ENCODE assay signal across 1 cellular context in genomic region chr19:58326914-58327726, GRCh38.
TF ChIP-seq lines count a peak whose summit lies in the region.

Gene ZSCAN22 (plus strand): TSS chr19:58326994. CDS start chr19:58334803, 7,809 bp downstream.

TF ChIP-seq in HepG2, 621 proteins besides CTCF, POLR2A, EP300 and RAD21 (continued from another document and continues in another):
- TF ChIP-seq UBTF (CRISPR knock-in tag; IDR thresholded peaks at IDR 0.05): peak; percentile 99
- peak; percentile 16; the same call in 1 of the 2 replicates for TF ChIP-seq KLF6 (CRISPR knock-in tag; IDR thresholded peaks at IDR 0.05)
- TF ChIP-seq HDAC2 (CRISPR knock-in tag; IDR thresholded peaks at IDR 0.05): peak; percentile 80
- peak; percentile 93 for TF ChIP-seq RFXAP (CRISPR knock-in tag; IDR thresholded peaks at IDR 0.05; ENCODE audit: borderline replicate concordance)
- TF ChIP-seq ZNF329 (CRISPR knock-in tag; IDR thresholded peaks at IDR 0.05; ENCODE audit: low read depth): peak; percentile 28; the same call in 1 of the 2 replicates
- peak; percentile 85 for TF ChIP-seq HNRNPLL (IDR thresholded peaks at IDR 0.05; ENCODE audit: low read depth, low read length, poor library complexity, severe bottlenecking)
- peak; percentile 98 for TF ChIP-seq GABPB1 (CRISPR knock-in tag; IDR thresholded peaks at IDR 0.05)
- TF ChIP-seq SALL1 (CRISPR knock-in tag; IDR thresholded peaks at IDR 0.05): peak; percentile 65
- TF ChIP-seq ZNF230 (CRISPR knock-in tag; IDR thresholded peaks at IDR 0.05): peak; percentile 88; the same call in 1 of the 2 replicates
- no peak for TF ChIP-seq RARA (CRISPR knock-in tag; IDR thresholded peaks at IDR 0.05)
- TF ChIP-seq TCF12 (IDR thresholded peaks at IDR 0.05): no peak
- TF ChIP-seq TCF12 (CRISPR knock-in tag; IDR thresholded peaks at IDR 0.05): no peak
- peak; percentile 91 for TF ChIP-seq KDM2A (CRISPR knock-in tag; IDR thresholded peaks at IDR 0.05; ENCODE audit: borderline replicate concordance, low read depth)
- TF ChIP-seq ZNF34 (CRISPR knock-in tag; IDR thresholded peaks at IDR 0.05; ENCODE audit: borderline replicate concordance): 0 out of 2 replicates have a peak, but pooled peaks have one; percentile 61
- TF ChIP-seq FLYWCH1 (CRISPR knock-in tag; IDR thresholded peaks at IDR 0.05): no peak
- TF ChIP-seq ZNF766 (CRISPR knock-in tag; IDR thresholded peaks at IDR 0.05; ENCODE audit: borderline replicate concordance): peak; percentile 60; the same call in 1 of the 2 replicates
- peak; percentile 17; the same call in 1 of the 2 replicates for TF ChIP-seq ELF3 (CRISPR knock-in tag; IDR thresholded peaks at IDR 0.05)
- TF ChIP-seq ZNF552 (CRISPR knock-in tag; IDR thresholded peaks at IDR 0.05; ENCODE audit: borderline replicate concordance): 0 out of 2 replicates have a peak, but pooled peaks have one; percentile 26
- TF ChIP-seq ZNF747 (CRISPR knock-in tag; IDR thresholded peaks at IDR 0.05; ENCODE audit: borderline replicate concordance): peak; percentile 82; the same call in 1 of the 2 replicates
- no peak for TF ChIP-seq KLF9 (CRISPR knock-in tag; IDR thresholded peaks at IDR 0.05; ENCODE audit: low read depth)
- TF ChIP-seq FOXC1 (CRISPR knock-in tag; IDR thresholded peaks at IDR 0.05; ENCODE audit: borderline replicate concordance): peak; percentile 64; the same call in 1 of the 2 replicates
- TF ChIP-seq ZNF670 (CRISPR knock-in tag; IDR thresholded peaks at IDR 0.05; ENCODE audit: borderline replicate concordance): no peak
- peak; percentile 96 for TF ChIP-seq HOXA3 (CRISPR knock-in tag; IDR thresholded peaks at IDR 0.05)
- no peak for TF ChIP-seq BRCA1 (CRISPR knock-in tag; IDR thresholded peaks at IDR 0.05)
- no peak for TF ChIP-seq ZNF746 (CRISPR knock-in tag; IDR thresholded peaks at IDR 0.05)
- TF ChIP-seq ZSCAN20 (CRISPR knock-in tag; IDR thresholded peaks at IDR 0.05; ENCODE audit: borderline replicate concordance): no peak
- no peak; the same call in 1 of the 2 replicates for TF ChIP-seq ZNF563 (CRISPR knock-in tag; IDR thresholded peaks at IDR 0.05)
- TF ChIP-seq ZBTB40 (IDR thresholded peaks at IDR 0.05): peak; percentile 78
- peak; percentile 92 for TF ChIP-seq ZBTB40 (CRISPR knock-in tag; IDR thresholded peaks at IDR 0.05)
- TF ChIP-seq ZNF605 (CRISPR knock-in tag; IDR thresholded peaks at IDR 0.05): peak; percentile 86
- TF ChIP-seq RXRA (CRISPR knock-in tag; IDR thresholded peaks at IDR 0.05): peak; percentile 37; the same call in 1 of the 2 replicates
- TF ChIP-seq SKI (IDR thresholded peaks at IDR 0.05; ENCODE audit: partially characterized antibody): peak; percentile 21
- TF ChIP-seq ZNF773 (CRISPR knock-in tag; IDR thresholded peaks at IDR 0.05; ENCODE audit: borderline replicate concordance): peak; percentile 55; the same call in 1 of the 2 replicates
- peak; percentile 96 for TF ChIP-seq ZFP90 (CRISPR knock-in tag; IDR thresholded peaks at IDR 0.05; ENCODE audit: borderline replicate concordance)
- TF ChIP-seq HNRNPUL1 (IDR thresholded peaks at IDR 0.05; ENCODE audit: low read depth, low read length): no peak
- no peak for TF ChIP-seq STAT5B (CRISPR knock-in tag; IDR thresholded peaks at IDR 0.05)
- peak; percentile 91; the same call in 1 of the 2 replicates for TF ChIP-seq ZNF44 (CRISPR knock-in tag; IDR thresholded peaks at IDR 0.05)
- peak; percentile 57; the same call in 1 of the 2 replicates for TF ChIP-seq PITX1 (CRISPR knock-in tag; IDR thresholded peaks at IDR 0.05)
- TF ChIP-seq PAX8 (CRISPR knock-in tag; IDR thresholded peaks at IDR 0.05; ENCODE audit: borderline replicate concordance): peak; percentile 51; the same call in 1 of the 2 replicates
- TF ChIP-seq ZNF101 (CRISPR knock-in tag; IDR thresholded peaks at IDR 0.05; ENCODE audit: borderline replicate concordance, low read depth): 0 out of 2 replicates have a peak, but pooled peaks have one; percentile 80
- no peak for TF ChIP-seq NONO (IDR thresholded peaks at IDR 0.05)
- TF ChIP-seq NONO (CRISPR knock-in tag; conservative IDR thresholded peaks at IDR 0.05): peak; percentile 93
- TF ChIP-seq GMEB2 (CRISPR knock-in tag; IDR thresholded peaks at IDR 0.05; ENCODE audit: low read depth): peak; percentile 82
- peak; percentile 87 for TF ChIP-seq POLR2G (IDR thresholded peaks at IDR 0.05; ENCODE audit: low read depth, low read length)
- TF ChIP-seq MIER2 (CRISPR knock-in tag; IDR thresholded peaks at IDR 0.05): 0 out of 2 replicates have a peak, but pooled peaks have one; percentile 21
- TF ChIP-seq ZNF275 (CRISPR knock-in tag; IDR thresholded peaks at IDR 0.05; ENCODE audit: borderline replicate concordance): no peak
- no peak for TF ChIP-seq SNAPC5 (CRISPR knock-in tag; IDR thresholded peaks at IDR 0.05; ENCODE audit: borderline replicate concordance)
- TF ChIP-seq ESRRA (CRISPR knock-in tag; IDR thresholded peaks at IDR 0.05; ENCODE audit: low read depth): peak; percentile 68; the same call in 1 of the 2 replicates
- 0 out of 2 replicates have a peak, but pooled peaks have one; percentile 34 for TF ChIP-seq NFKBIZ (CRISPR knock-in tag; IDR thresholded peaks at IDR 0.05)
- TF ChIP-seq ZNF674 (CRISPR knock-in tag; IDR thresholded peaks at IDR 0.05; ENCODE audit: low read depth): peak; percentile 93; the same call in 1 of the 2 replicates
- TF ChIP-seq TSC22D2 (CRISPR knock-in tag; IDR thresholded peaks at IDR 0.05; ENCODE audit: borderline replicate concordance): no peak; the same call in 1 of the 2 replicates
- no peak for TF ChIP-seq NR3C1 (CRISPR knock-in tag; IDR thresholded peaks at IDR 0.05)
- TF ChIP-seq GATAD2A (CRISPR knock-in tag; IDR thresholded peaks at IDR 0.05): 0 out of 2 replicates have a peak, but pooled peaks have one; percentile 22
- TF ChIP-seq ZNF414 (CRISPR knock-in tag; IDR thresholded peaks at IDR 0.05): peak; percentile 95
- TF ChIP-seq ZNF512 (CRISPR knock-in tag; IDR thresholded peaks at IDR 0.05): 0 out of 2 replicates have a peak, but pooled peaks have one; percentile 71
- peak; percentile 87 for TF ChIP-seq DR1 (CRISPR knock-in tag; IDR thresholded peaks at IDR 0.05)
